In genomic region chr3:156677120-156677479, GRCh38 we compare ENCODE assay signal across 9 cellular contexts. TPM values are rescaled to one million over a fixed set of nuclear protein-coding genes. Genes with fewer than 3 reads are reported as not detected.
A peak's percentile ranks its signal among the peaks of the same experiment; 100 is the strongest.
DNase-seq lines count a peak whose midpoint lies in the region; ATAC-seq and TF ChIP-seq lines count a peak whose summit lies in the region.
"Had no signal": no experiment of that assay in that cellular context is flagged by ENCODE, and none has a peak within 500 bp of the region (broad histone marks: within the 10 kb centered on the region; RNA-seq: fewer than 3 reads in every experiment).

No MANE protein-coding gene starts in this region.

- no peak overlapping the region for H3K9ac ChIP-seq in Loucy (ENCODE audit: low read depth, low read length, poor library complexity, severe bottlenecking)

- H3K4me2 ChIP-seq in Loucy (ENCODE audit: low read depth, low read length, poor library complexity, severe bottlenecking) = peak overlapping the region; percentile 85

- H2AFZ ChIP-seq in Loucy (ENCODE audit: low read length) = no peak overlapping the region

- H3K4me1 ChIP-seq in CD8-positive, alpha-beta T cell (ENCODE audit: insufficient read depth, low read length) = peaks cover 51% of the 10 kb centered on the region
- H3K4me1 ChIP-seq in Loucy (ENCODE audit: insufficient read depth, low read length, poor library complexity, severe bottlenecking) = peaks cover 66% of the 10 kb centered on the region

- no peaks in the 10 kb centered on the region for H3K9me2 ChIP-seq in Loucy (replicated peaks; ENCODE audit: low read depth, low read length)

- intact Hi-C loops in CD8-positive, alpha-beta T cell (cut with DNase I, micrococcal nuclease) = loop anchor here (1.0 to 10.0 kb wide), 9 partner anchors 8 to 1438 kb away; partner anchors contain the start of genes GMPS (in 1 of the 2), RSRC1 (in 1 of the 2), SHOX2 (in 1 of the 2) and SLC33A1 (in 1 of the 2)
- intact Hi-C loops in natural killer cell (cut with micrococcal nuclease) = loop anchor here (2.0 to 10.0 kb wide), 5 partner anchors 140 to 1968 kb away; partner anchors contain the start of genes GFM1, GMPS and SLC33A1

- H3K27ac Mint-ChIP-seq in CD8-positive, alpha-beta T cell = peak overlapping the region; percentile 84
- H3K27ac Mint-ChIP-seq in natural killer cell = peak overlapping the region; percentile 93 to 99

- H3K9me3 Mint-ChIP-seq in CD8-positive, alpha-beta T cell = no peaks in the 10 kb centered on the region
- no peaks in the 10 kb centered on the region for H3K9me3 Mint-ChIP-seq in natural killer cell

- H3K9me3 ChIP-seq in CD8-positive, alpha-beta T cell (ENCODE audit: low read length) = no peaks in the 10 kb centered on the region
- H3K9me3 ChIP-seq in Loucy (ENCODE audit: insufficient read depth, low read depth, low read length) = no peaks in the 10 kb centered on the region

- no peak for TF ChIP-seq CTCF in CD8-positive, alpha-beta T cell (IDR thresholded peaks at IDR 0.05)
- TF ChIP-seq CTCF in Loucy (conservative IDR thresholded peaks at IDR 0.05; ENCODE audit: low read length) (no peak), astrocyte of the cerebellum (IDR thresholded peaks at IDR 0.05; ENCODE audit: low read depth, low read length, missing control alignments) (no peak), natural killer cell (IDR thresholded peaks at IDR 0.05) (no peak)

- ATAC-seq in CD8-positive, alpha-beta T cell = peak; percentile 16
- ATAC-seq in natural killer cell = peak in 1 of 3 donors; percentile 12

- H3K4me1 Mint-ChIP-seq in CD8-positive, alpha-beta T cell (ENCODE audit: low read depth) = peaks cover 75% of the 10 kb centered on the region
- H3K4me1 Mint-ChIP-seq in natural killer cell = peaks cover 76% of the 10 kb centered on the region in 2 donors

- peak in 4 of 7 experiments; percentile 9 to 55 (median 29) for DNase-seq in CD8-positive, alpha-beta T cell
- DNase-seq in astrocyte of the cerebellum (ENCODE audit: low read depth) (no peak), natural killer cell (no peak), NCI-H2171 (lab: John Stamatoyannopoulos, UW) (no peak), NCI-H2227 (lab: John Stamatoyannopoulos, UW; ENCODE audit: unreplicated experiment) (no peak), NOMO-1 treated with dmso at 0.1 percent for 144 hours (lab: John Stamatoyannopoulos, UW; ENCODE audit: unreplicated experiment) (no peak), foreskin melanocyte (no peak)
- DNase-seq: activated effector memory CD4-positive, alpha-beta T cell treated with Interleukin-2 at 50 U/mL for 16 hours had no signal

- peak overlapping the region; percentile 97 for H3K4me3 Mint-ChIP-seq in CD8-positive, alpha-beta T cell
- peak overlapping the region; percentile 93 for H3K4me3 Mint-ChIP-seq in natural killer cell

- H3K4me3 ChIP-seq in CD8-positive, alpha-beta T cell (ENCODE audit: low read depth, low read length) = no peak overlapping the region
- H3K4me3 ChIP-seq in Loucy (ENCODE audit: low read length, poor library complexity, severe bottlenecking) (peak overlapping the region; percentile 85), astrocyte of the cerebellum (ENCODE audit: low read depth, low read length) (peak overlapping the region; percentile 92)

- peaks cover 55% of the 10 kb centered on the region for H3K36me3 Mint-ChIP-seq in CD8-positive, alpha-beta T cell
- peaks cover 16% of the 10 kb centered on the region for H3K36me3 Mint-ChIP-seq in natural killer cell

- H3K79me2 ChIP-seq in Loucy (ENCODE audit: insufficient read depth, low read length) = peaks cover 63% of the 10 kb centered on the region

- POLR2A ChIA-PET in CD8-positive, alpha-beta T cell (lab: Charles Lee) = interaction anchor here (1.0 to 1.6 kb wide), 4 partner anchors 122 to 483 kb away, joined by 3 to 8 read pairs (median 4); partner anchors contain the start of genes CCNL1 and SSR3

- CTCF ChIA-PET in CD8-positive, alpha-beta T cell (lab: Charles Lee) = interaction anchor here (0.8 to 2.4 kb wide), 6 partner anchors 29 to 523 kb away, joined by 3 to 7 read pairs (median 3); no protein-coding TSS in a partner anchor

- no peaks in the 10 kb centered on the region for H3K27me3 ChIP-seq in CD8-positive, alpha-beta T cell (ENCODE audit: insufficient read depth, low read length)
- H3K27me3 ChIP-seq in Loucy (ENCODE audit: insufficient read depth, low read length, poor library complexity, severe bottlenecking) = no peaks in the 10 kb centered on the region

- no peaks in the 10 kb centered on the region for H3F3A ChIP-seq in Loucy (ENCODE audit: low read depth)

- H3K27me3 Mint-ChIP-seq in CD8-positive, alpha-beta T cell (ENCODE audit: low read depth) = no peaks in the 10 kb centered on the region
- no peaks in the 10 kb centered on the region for H3K27me3 Mint-ChIP-seq in natural killer cell (ENCODE audit: low read depth in 2 of 2)

- no peak overlapping the region for H3K27ac ChIP-seq in CD8-positive, alpha-beta T cell (ENCODE audit: low read depth, low read length)

- H4K20me1 ChIP-seq in Loucy (ENCODE audit: insufficient read depth, low read length, poor library complexity, severe bottlenecking) = peaks cover 64% of the 10 kb centered on the region

- in situ Hi-C loops in astrocyte of the cerebellum (cut with HindIII; ENCODE audit: low sequenced_read_pairs) = loop anchor here (25.0 kb wide), 1 partner anchor 435 kb away; no protein-coding TSS in a partner anchor

- peaks cover 7% of the 10 kb centered on the region for H3K36me3 ChIP-seq in CD8-positive, alpha-beta T cell (ENCODE audit: insufficient read depth, low read length)
- H3K36me3 ChIP-seq in Loucy (ENCODE audit: insufficient read depth, low read length) = peaks cover 7% of the 10 kb centered on the region; the same call in 1 of the 2 replicates

RNA-seq across cellular contexts. Expression of gene TIPARP, which starts 2.7 kb away (rescaled TPM):
- total RNA-seq in CD8-positive, alpha-beta T cell = 100 to 1,000 TPM; 265 to 268 TPM
- total RNA-seq in natural killer cell = 100 to 1,000 TPM; 129 to 249 (median 147) TPM

Comparison
In these comparisons a context has a peak if more than half of its experiments do, and no peak if none do; other contexts are left out.
1. DNase-seq: peak in CD8-positive, alpha-beta T cell (4 of 7); none in astrocyte of the cerebellum (single experiment), natural killer cell (single experiment), NCI-H2171 (single experiment), NCI-H2227 (single experiment), NOMO-1 treated with dmso at 0.1 percent for 144 hours (single experiment) and foreskin melanocyte (single experiment).